ENCODE assay signal across 7 cellular contexts in the genomic region with DNA sequence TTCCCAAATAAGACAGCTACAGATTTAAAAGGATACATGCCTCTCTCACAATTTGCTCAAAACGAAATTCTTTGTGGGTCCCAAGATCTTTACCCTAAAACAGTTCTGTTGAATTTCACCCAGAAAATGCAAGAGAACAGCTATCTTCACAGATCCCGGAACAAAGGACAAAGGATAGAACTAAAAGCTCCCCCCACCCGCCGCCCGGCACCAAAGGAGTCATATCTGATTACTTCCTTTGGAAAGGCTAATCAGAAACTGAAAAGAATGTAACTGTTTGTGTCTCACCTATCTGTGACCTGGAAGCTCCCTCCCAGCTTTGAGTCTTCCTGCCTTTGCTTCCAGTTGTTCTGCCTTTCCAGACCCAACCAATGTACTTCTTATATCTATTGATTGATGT.
A peak's percentile ranks its signal among the peaks of the same experiment; 100 is the strongest.
DNase-seq lines count a peak whose midpoint lies in the region; ATAC-seq, FAIRE-seq and TF ChIP-seq lines count a peak whose summit lies in the region.
"Not testable (repeated sequence)": the region's sequence is repeated elsewhere in the genome, so short reads cannot be mapped to it uniquely, and the experiment has no call there.

No MANE protein-coding gene starts in this region.

- CTCF ChIA-PET in endothelial cell of umbilical vein (lab: Charles Lee): not testable (repeated sequence)

- not testable (repeated sequence) for H3K36me3 ChIP-seq in RWPE2 (ENCODE audit: low read depth); endothelial cell of umbilical vein (ENCODE audit: control insufficient read depth in 2 of 2, extremely low read depth in 1 of 2, insufficient read depth in 2 of 2, low read length in 2 of 2); mesendoderm (ENCODE audit: control insufficient read depth, insufficient read depth, low read length); mucosa of descending colon (ENCODE audit: low read depth)

- no CpG with 5 or more reads among the region's 5 CpGs for WGBS in mesendoderm (ENCODE audit: extremely low coverage, insufficient coverage, low lambda C conversion rate)

- dilution Hi-C loops in endothelial cell of umbilical vein (cut with MboI; ENCODE audit: extremely low pct_ligation_motif_present, low sequenced_read_pairs): not testable (repeated sequence)

- H3K4me3 Mint-ChIP-seq in chondrocyte (ENCODE audit: unreplicated experiment); osteocyte (ENCODE audit: unreplicated experiment): not testable (repeated sequence)

- not testable (repeated sequence) for H3K56ac ChIP-seq in mesendoderm (ENCODE audit: low read length)

- not testable (repeated sequence) for H3K79me2 ChIP-seq in endothelial cell of umbilical vein (ENCODE audit: control insufficient read depth, insufficient read depth, low read length); mesendoderm (ENCODE audit: control insufficient read depth, insufficient read depth, low read length)

- H3K4me1 Mint-ChIP-seq in chondrocyte (ENCODE audit: low read depth): peaks cover 14% of the 10 kb centered on the region
- H3K4me1 Mint-ChIP-seq in osteocyte (ENCODE audit: unreplicated experiment): not testable (repeated sequence)

- intact Hi-C loops in endothelial cell of umbilical vein (cut with micrococcal nuclease); mucosa of descending colon (cut with DNase I, micrococcal nuclease): not testable (repeated sequence)

- H4K8ac ChIP-seq in mesendoderm (ENCODE audit: low read depth, low read length): not testable (repeated sequence)

- not testable (repeated sequence) for BruUV-seq in endothelial cell of umbilical vein (replicated peaks; lab: Mats Ljungman, UMichigan)

- not testable (repeated sequence) for H2BK5ac ChIP-seq in mesendoderm (ENCODE audit: low read length)

- not testable (repeated sequence) for H3K4me3 ChIP-seq in RWPE2 (ENCODE audit: severe bottlenecking); endothelial cell of umbilical vein (replicated peaks in 1 of 3; ENCODE audit: insufficient read depth in 1 of 3, low read depth in 1 of 3, low read length in 3 of 3); mesendoderm (ENCODE audit: low read length); mucosa of descending colon

- H3K4ac ChIP-seq in mesendoderm (ENCODE audit: low read depth, low read length): not testable (repeated sequence)

- H2AFZ ChIP-seq in endothelial cell of umbilical vein (ENCODE audit: low read depth, low read length): not testable (repeated sequence)

- not testable (repeated sequence) for H3K27me3 ChIP-seq in RWPE2 (ENCODE audit: insufficient read depth, poor library complexity, severe bottlenecking); endothelial cell of umbilical vein (ENCODE audit: control insufficient read depth in 2 of 2, insufficient read depth in 2 of 2, low read length in 2 of 2); mesendoderm (ENCODE audit: insufficient read depth, low read length, poor library complexity)

- H2AK5ac ChIP-seq in mesendoderm (ENCODE audit: low read length): not testable (repeated sequence)

- not testable (repeated sequence) for TF ChIP-seq CTCF in RWPE2 (IDR thresholded peaks at IDR 0.05; ENCODE audit: poor library complexity, severe bottlenecking); chondrocyte (IDR thresholded peaks at IDR 0.05); endothelial cell of umbilical vein (IDR thresholded peaks at IDR 0.05; ENCODE audit: extremely low read depth in 1 of 2, insufficient read depth in 1 of 2, low read depth in 1 of 2, low read length in 2 of 2); mucosa of descending colon (IDR thresholded peaks at IDR 0.05); osteocyte (IDR thresholded peaks at IDR 0.05)

- ATAC-seq in RWPE2 (ENCODE audit: low read depth); mucosa of descending colon: not testable (repeated sequence)

- not testable (repeated sequence) for H3K36me3 Mint-ChIP-seq in chondrocyte (ENCODE audit: low read depth); osteocyte (ENCODE audit: unreplicated experiment)

- FAIRE-seq in endothelial cell of umbilical vein (lab: Jason Lieb, UNC): not testable (repeated sequence)

- not testable (repeated sequence) for TF ChIP-seq POLR2A in endothelial cell of umbilical vein (IDR thresholded peaks at IDR 0.05; ENCODE audit: low read depth, low read length)

- H3K79me1 ChIP-seq in mesendoderm (ENCODE audit: low read length): not testable (repeated sequence)

- H3K23ac ChIP-seq in mesendoderm (ENCODE audit: low read length): not testable (repeated sequence)

- not testable (repeated sequence) for H3K9ac ChIP-seq in endothelial cell of umbilical vein (replicated peaks; ENCODE audit: extremely low read depth, insufficient read depth, low read length); mesendoderm (ENCODE audit: low read length)

- not testable (repeated sequence) for H3K9me1 ChIP-seq in endothelial cell of umbilical vein (replicated peaks; ENCODE audit: control insufficient read depth, extremely low read depth, insufficient read depth, low read length)

- POLR2A ChIA-PET in endothelial cell of umbilical vein (lab: Charles Lee): not testable (repeated sequence)

- peak overlapping the region; percentile 59 for H3K27ac Mint-ChIP-seq in chondrocyte (ENCODE audit: unreplicated experiment)
- H3K27ac Mint-ChIP-seq in osteocyte (ENCODE audit: unreplicated experiment): not testable (repeated sequence)

- not testable (repeated sequence) for H4K20me1 ChIP-seq in endothelial cell of umbilical vein (replicated peaks; ENCODE audit: control insufficient read depth, extremely low read depth, insufficient read depth, low read length)

- H3K4me1 ChIP-seq in RWPE2 (ENCODE audit: insufficient read depth, poor library complexity, severe bottlenecking); endothelial cell of umbilical vein (ENCODE audit: control insufficient read depth, extremely low read depth, insufficient read depth, low read length); mesendoderm (ENCODE audit: control insufficient read depth, low read depth, low read length); mucosa of descending colon (ENCODE audit: low read depth): not testable (repeated sequence)

- DNase-seq in RWPE2 (ENCODE audit: low spot score); chondrocyte (ENCODE audit: low spot score): not testable (repeated sequence)
- peak; percentile 30 for DNase-seq in dermis blood vessel endothelial cell
- peak; percentile 8 for DNase-seq in endothelial cell of umbilical vein (ENCODE audit: low read depth, low spot score)
- DNase-seq in mesendoderm: peak; percentile 24
- DNase-seq in mucosa of descending colon: peak in 2 of 3 donors; percentile 28 to 36
- peak; percentile 51 for DNase-seq in osteocyte (ENCODE audit: extremely low spot score, unreplicated experiment)

- not testable (repeated sequence) for H3K9me3 Mint-ChIP-seq in chondrocyte (ENCODE audit: low read depth); osteocyte (ENCODE audit: unreplicated experiment)

- not testable (repeated sequence) for H2BK120ac ChIP-seq in mesendoderm (ENCODE audit: low read depth, low read length)

- H4K5ac ChIP-seq in mesendoderm (ENCODE audit: low read length): not testable (repeated sequence)

- H2BK15ac ChIP-seq in mesendoderm (replicated peaks; ENCODE audit: low read depth): not testable (repeated sequence)

- not testable (repeated sequence) for H3K4me2 ChIP-seq in endothelial cell of umbilical vein (ENCODE audit: insufficient read depth, low read length); mesendoderm (ENCODE audit: low read length)

- not testable (repeated sequence) for H3K9me3 ChIP-seq in RWPE2 (ENCODE audit: severe bottlenecking); endothelial cell of umbilical vein (replicated peaks; ENCODE audit: control insufficient read depth, insufficient read depth, low read length); mucosa of descending colon

- H3K27ac ChIP-seq in RWPE2 (ENCODE audit: poor library complexity, severe bottlenecking): peak overlapping the region; percentile 40
- not testable (repeated sequence) for H3K27ac ChIP-seq in endothelial cell of umbilical vein (ENCODE audit: insufficient read depth, low read depth, low read length); mesendoderm (ENCODE audit: low read depth, low read length)

- not testable (repeated sequence) for H3K27me3 Mint-ChIP-seq in chondrocyte (ENCODE audit: low read depth); osteocyte (ENCODE audit: unreplicated experiment)

- not testable (repeated sequence) for H3K18ac ChIP-seq in mesendoderm (ENCODE audit: low read length)
